Comparison of ENCODE assay signal across 10 cellular contexts in genomic region chr9:73148447-73148937, GRCh38. TPM values are rescaled to one million over a fixed set of nuclear protein-coding genes. Genes with fewer than 3 reads are reported as not detected.
DNase-seq lines count a peak whose midpoint lies in the region; ATAC-seq, FAIRE-seq and TF ChIP-seq lines count a peak whose summit lies in the region.
"Had no signal": no experiment of that assay in that cellular context is flagged by ENCODE, and none has a peak within 500 bp of the region (broad histone marks: within the 10 kb centered on the region; RNA-seq: fewer than 3 reads in every experiment).

No MANE protein-coding gene starts in this region.

- TF ChIP-seq CTCF in HFFc6 (IDR thresholded peaks at IDR 0.05) (no peak), RWPE2 (IDR thresholded peaks at IDR 0.05; ENCODE audit: poor library complexity, severe bottlenecking) (no peak), esophagus muscularis mucosa (IDR thresholded peaks at IDR 0.05) (no peak), WERI-Rb-1 (IDR thresholded peaks at IDR 0.05; ENCODE audit: low read depth, low read length) (no peak)

- TF ChIP-seq POLR2A in esophagus muscularis mucosa (IDR thresholded peaks at IDR 0.05; ENCODE audit: low read depth): no peak
- no peak for TF ChIP-seq POLR2A in H54 (IDR thresholded peaks at IDR 0.05; ENCODE audit: low read depth, low read length)

- FAIRE-seq in H54 (lab: Jason Lieb, UNC): no peak

- WGBS in esophagus muscularis mucosa: 67% methylated on average over 3 of the region's 3 CpGs

- no peak for ATAC-seq in RWPE2 (ENCODE audit: low read depth)
- ATAC-seq in GM18907 (IDR thresholded peaks at IDR 0.05; ENCODE audit: unreplicated experiment): no peak

- DNase-seq in HFFc6 (peak; percentile 35), RWPE2 (ENCODE audit: low spot score) (no peak), esophagus muscularis mucosa (ENCODE audit: extremely low spot score) (no peak), WERI-Rb-1 (no peak), H54 (ENCODE audit: insufficient read length, low spot score) (no peak)
- DNase-seq: hippocampal formation, NCI-H2171, occipital lobe had no signal

- H3K27ac Mint-ChIP-seq in HFFc6: peak overlapping the region; percentile 87

- peaks cover 68% of the 10 kb centered on the region for H3K4me1 Mint-ChIP-seq in HFFc6 (ENCODE audit: low read depth)

- peak overlapping the region; percentile 78 for H3K4me3 Mint-ChIP-seq in HFFc6

- H3K9me3 ChIP-seq in RWPE2 (ENCODE audit: severe bottlenecking) (no peaks in the 10 kb centered on the region), esophagus muscularis mucosa (no peaks in the 10 kb centered on the region), WERI-Rb-1 (ENCODE audit: severe bottlenecking) (no peaks in the 10 kb centered on the region)

- no peak for TF ChIP-seq EP300 in esophagus muscularis mucosa (IDR thresholded peaks at IDR 0.05)

- H3K36me3 Mint-ChIP-seq in HFFc6 (ENCODE audit: low read depth): peaks cover 17% of the 10 kb centered on the region

- H3K27me3 ChIP-seq in RWPE2 (ENCODE audit: insufficient read depth, poor library complexity, severe bottlenecking) (no peaks in the 10 kb centered on the region), esophagus muscularis mucosa (no peaks in the 10 kb centered on the region), WERI-Rb-1 (ENCODE audit: insufficient read depth, low read depth, severe bottlenecking) (no peaks in the 10 kb centered on the region)

- peaks cover 4% of the 10 kb centered on the region; the same call in 1 of the 2 replicates for H3K9me3 Mint-ChIP-seq in HFFc6

- H3K4me1 ChIP-seq in RWPE2 (ENCODE audit: insufficient read depth, poor library complexity, severe bottlenecking) (peaks cover 66% of the 10 kb centered on the region), esophagus muscularis mucosa (peaks cover 15 to 51% (median 43%) of the 10 kb centered on the region in 4 donors)

- H3K4me3 ChIP-seq in RWPE2 (ENCODE audit: severe bottlenecking) (no peak overlapping the region), esophagus muscularis mucosa (no peak overlapping the region), skin epidermis (no peak overlapping the region), WERI-Rb-1 (ENCODE audit: low read depth, low read length) (no peak overlapping the region)

- H3K27me3 Mint-ChIP-seq in HFFc6 (ENCODE audit: insufficient read depth): peaks cover 12% of the 10 kb centered on the region

- H3K36me3 ChIP-seq in RWPE2 (ENCODE audit: low read depth): peaks cover 16% of the 10 kb centered on the region
- H3K36me3 ChIP-seq in esophagus muscularis mucosa: no peaks in the 10 kb centered on the region
- H3K36me3 ChIP-seq in WERI-Rb-1: no peaks in the 10 kb centered on the region

- intact Hi-C loops in esophagus muscularis mucosa (cut with DNase I): loop anchor here (10.0 kb wide), 1 partner anchor 784 kb away; the partner anchor contains the start of gene ZFAND5

- H3K27ac ChIP-seq in RWPE2 (ENCODE audit: poor library complexity, severe bottlenecking): peak overlapping the region; percentile 96
- H3K27ac ChIP-seq in esophagus muscularis mucosa (replicated peaks in 1 of 4): peak overlapping the region; percentile 28 to 70 (median 66)
- peak overlapping the region in 15 of 21 experiments; percentile 43 to 95 (median 73) for H3K27ac ChIP-seq in skin epidermis
- H3K27ac ChIP-seq in WERI-Rb-1: no peak overlapping the region

RNA-seq across cellular contexts. Expression of gene ANXA1, which starts 3.2 kb away (rescaled TPM):
- total RNA-seq in HFFc6 (2021; fragmentation: NEBNext Ultra II Directional; extraction: Animal tissue kit (Norgen Biotek cat#: 25700)): 1,000 to 10,000 TPM in 4 of 6 experiments, 100 to 1,000 TPM in 2; 933 to 1,109 (median 1,040) TPM
- total RNA-seq in esophagus muscularis mucosa: 100 to 1,000 TPM; 226 to 262 (median 231) TPM
